8 cellular contexts compared by ENCODE assay signal in genomic region chr1:108747898-108748297, GRCh38. TPM values are rescaled to one million over a fixed set of nuclear protein-coding genes. Genes with fewer than 3 reads are reported as not detected.
DNase-seq lines count a peak whose midpoint lies in the region; ATAC-seq, FAIRE-seq and TF ChIP-seq lines count a peak whose summit lies in the region.

No MANE protein-coding gene starts in this region.

- H3K27ac ChIP-seq in ACC112 (ENCODE audit: low read depth, low read length) (peak overlapping the region; percentile 89), astrocyte (ENCODE audit: low read depth, low read length) (no peak overlapping the region)

- H3K9me3 Mint-ChIP-seq in IgD-negative memory B cell (no peaks in the 10 kb centered on the region), astrocyte (ENCODE audit: unreplicated experiment) (no peaks in the 10 kb centered on the region), memory B cell (no peaks in the 10 kb centered on the region)

- no peak for TF ChIP-seq CTCF in astrocyte (IDR thresholded peaks at IDR 0.05; ENCODE audit: insufficient read depth, low read depth, low read length)

- H3K27ac Mint-ChIP-seq in IgD-negative memory B cell: peak overlapping the region in 2 of 3 donors; percentile 33 to 83
- H3K27ac Mint-ChIP-seq in astrocyte (ENCODE audit: unreplicated experiment): no peak overlapping the region
- H3K27ac Mint-ChIP-seq in memory B cell: peak overlapping the region; percentile 97

- no peak for ATAC-seq in memory B cell (ENCODE audit: low read depth)

- FAIRE-seq in astrocyte (lab: Jason Lieb, UNC): no peak
- no peak for FAIRE-seq in HTR-8/SVneo (lab: Jason Lieb, UNC)

- H3K27me3 Mint-ChIP-seq in IgD-negative memory B cell (no peaks in the 10 kb centered on the region), astrocyte (ENCODE audit: low read depth, unreplicated experiment) (no peaks in the 10 kb centered on the region), memory B cell (no peaks in the 10 kb centered on the region)

- no peaks in the 10 kb centered on the region for H3K9me3 ChIP-seq in astrocyte (ENCODE audit: insufficient read depth, low read depth, low read length)

- H3K4me3 Mint-ChIP-seq in IgD-negative memory B cell (peak overlapping the region; percentile 19 to 100 (median 36)), astrocyte (ENCODE audit: unreplicated experiment) (peak overlapping the region; percentile 99), memory B cell (peak overlapping the region; percentile 50)

- H3K79me2 ChIP-seq in ACC112 (ENCODE audit: control insufficient read depth, insufficient read depth, low read length, unreplicated experiment): peaks cover 45% of the 10 kb centered on the region
- peaks cover 45% of the 10 kb centered on the region for H3K79me2 ChIP-seq in astrocyte (ENCODE audit: insufficient read depth, low read length)

- H3K4me1 Mint-ChIP-seq in IgD-negative memory B cell (peaks cover 16 to 24% (median 19%) of the 10 kb centered on the region in 3 donors), astrocyte (ENCODE audit: low read depth, unreplicated experiment) (peaks cover 7% of the 10 kb centered on the region), memory B cell (peaks cover 22% of the 10 kb centered on the region)

- H4K20me1 ChIP-seq in astrocyte (ENCODE audit: insufficient read depth, low read length): peaks cover 20% of the 10 kb centered on the region

- no peak for DNase-seq in astrocyte (ENCODE audit: low read depth)
- no peak for DNase-seq in memory B cell (ENCODE audit: low spot score in 2 of 2)
- DNase-seq in NCI-H510A treated with DMSO at 0.1 percent for 48 hours (lab: John Stamatoyannopoulos, UW): no peak
- DNase-seq in HTR-8/SVneo (ENCODE audit: insufficient read length, low spot score): no peak
- DNase-seq in AG20443 (ENCODE audit: low spot score): no peak
- DNase-seq in OCI-M2 (lab: John Stamatoyannopoulos, UW; ENCODE audit: unreplicated experiment): no peak

- H2AFZ ChIP-seq in ACC112 (ENCODE audit: low read length, unreplicated experiment) (no peak overlapping the region), astrocyte (ENCODE audit: low read depth, low read length) (no peak overlapping the region)

- no peak overlapping the region for H3K9ac ChIP-seq in astrocyte (ENCODE audit: low read length)

- peak overlapping the region; percentile 86 for H3K4me2 ChIP-seq in astrocyte (ENCODE audit: low read length)

- H3K27me3 ChIP-seq in ACC112 (ENCODE audit: insufficient read depth, low read length) (no peaks in the 10 kb centered on the region), astrocyte (ENCODE audit: insufficient read depth, low read length) (no peaks in the 10 kb centered on the region)

- peaks cover 16% of the 10 kb centered on the region for H3K4me1 ChIP-seq in ACC112 (ENCODE audit: control insufficient read depth, insufficient read depth, low read length, unreplicated experiment)
- no peaks in the 10 kb centered on the region for H3K4me1 ChIP-seq in astrocyte (ENCODE audit: insufficient read depth, low read length)

- H3K36me3 ChIP-seq in ACC112 (ENCODE audit: insufficient read depth, low read length) (peaks cover 9% of the 10 kb centered on the region), astrocyte (ENCODE audit: insufficient read depth, low read length) (peaks cover 2% of the 10 kb centered on the region)

- H3K36me3 Mint-ChIP-seq in IgD-negative memory B cell (peaks cover 1% of the 10 kb centered on the region), astrocyte (ENCODE audit: low read depth, unreplicated experiment) (no peaks in the 10 kb centered on the region), memory B cell (peaks cover 5% of the 10 kb centered on the region)

- H3K4me3 ChIP-seq in ACC112 (ENCODE audit: low read depth, low read length): peak overlapping the region; percentile 85
- H3K4me3 ChIP-seq in astrocyte (ENCODE audit: insufficient read depth, low read depth, low read length): no peak overlapping the region

RNA-seq across cellular contexts. Expression of gene STXBP3, which starts 1.4 kb away (rescaled TPM):
- 34.7 TPM for polyA plus RNA-seq in IgD-negative memory B cell
- 38.9 and 48.5 TPM in 2 replicates for total RNA-seq in astrocyte

RNA-seq across cellular contexts. Expression of gene FNDC7, which starts 35.2 kb away (rescaled TPM):
- not detected for polyA plus RNA-seq in IgD-negative memory B cell
- total RNA-seq in astrocyte: 0.20 TPM in 1 of 2 replicates, not detected in the other

RNA-seq across cellular contexts. Expression of gene PRPF38B, which starts 55.8 kb away (rescaled TPM):
- 26.2 TPM for polyA plus RNA-seq in IgD-negative memory B cell
- total RNA-seq in astrocyte: 31.9 and 36.9 TPM in 2 replicates

Comparison
In these comparisons a context has a peak if more than half of its experiments do, and no peak if none do; other contexts are left out.
1. H3K4me3 Mint-ChIP-seq: peak in every context shown above with its lines; median percentile 99 in astrocyte; 50 in memory B cell; 36 in IgD-negative memory B cell.